13 cellular contexts compared by ENCODE assay signal in the genomic region with DNA sequence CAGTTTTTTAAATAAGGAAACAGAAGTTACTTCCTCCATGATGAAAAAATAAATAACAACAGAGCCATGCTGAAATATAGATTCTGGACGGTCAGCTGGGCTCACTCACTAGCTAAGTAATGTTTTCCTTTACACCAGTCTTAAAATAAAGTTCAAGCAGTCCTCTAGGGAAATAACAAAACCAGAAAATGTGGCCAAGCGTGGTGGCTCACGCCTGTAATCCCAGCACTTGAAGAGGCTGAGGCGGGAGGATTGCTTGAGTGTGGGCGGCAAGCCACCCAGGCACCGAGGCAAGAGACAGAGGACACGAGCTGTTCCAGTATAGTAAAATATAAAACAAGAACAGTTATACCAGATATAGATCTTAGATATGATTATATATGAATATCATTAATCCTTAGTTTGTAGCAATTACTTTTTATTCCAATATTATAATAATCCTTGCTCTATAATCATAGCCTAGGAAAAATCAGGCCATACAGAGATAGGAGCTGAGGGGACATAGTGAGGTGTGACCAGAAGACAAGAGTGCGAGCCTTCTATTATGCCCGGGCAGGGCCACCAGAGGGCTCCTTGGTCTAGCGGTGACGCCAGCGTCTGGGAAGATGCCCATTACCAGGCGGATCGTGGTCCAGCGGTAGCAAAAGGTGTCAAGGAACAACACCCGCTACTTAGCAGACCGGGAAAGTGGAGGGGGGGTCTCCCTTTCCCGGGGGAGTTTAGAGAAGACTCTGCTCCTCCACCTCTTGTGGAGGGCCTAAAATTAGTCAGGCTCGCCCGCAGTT. TPM values are rescaled to one million over a fixed set of nuclear protein-coding genes. Genes with fewer than 3 reads are reported as not detected.
"Had no signal": no experiment of that assay in that cellular context is flagged by ENCODE, and none has a peak within 500 bp of the region (broad histone marks: within the 10 kb centered on the region; RNA-seq: fewer than 3 reads in every experiment).

No MANE protein-coding gene starts in this region.

RNA-seq across cellular contexts. Expression of a gene that starts 28.4 kb away (rescaled TPM):
- total RNA-seq: endothelial cell of umbilical vein; left colon; lung microvascular endothelial cell; mesenteric fat pad; mononuclear cell; naive thymus-derived CD4-positive, alpha-beta T cell; ovary; progenitor cell of endocrine pancreas; right cardiac atrium; smooth muscle cell; temporal lobe; vagina had no signal

RNA-seq across cellular contexts. Expression of a gene that starts 43.6 kb away (rescaled TPM):
- total RNA-seq: endothelial cell of umbilical vein, hepatocyte, left colon, lung microvascular endothelial cell, progenitor cell of endocrine pancreas, smooth muscle cell, temporal lobe, vagina had no signal
